Comparison of ENCODE assay signal across 23 cellular contexts in genomic region chr14:91464615-91465205, GRCh38. TPM values are rescaled to one million over a fixed set of nuclear protein-coding genes. Genes with fewer than 3 reads are reported as not detected.
DNase-seq lines count a peak whose midpoint lies in the region.
"Had no signal": no experiment of that assay in that cellular context is flagged by ENCODE, and none has a peak within 500 bp of the region (broad histone marks: within the 10 kb centered on the region; RNA-seq: fewer than 3 reads in every experiment).

No MANE protein-coding gene starts in this region.

- in situ Hi-C loops in ACHN (cut with HindIII; ENCODE audit: low pct_ligation_motif_present, low pct_unique_long_range_greater_than_20kb, low sequenced_read_pairs): no loop called here

- peak; percentile 15 for DNase-seq in activated naive CD4-positive, alpha-beta T cell treated with Interleukin-2 at 50 U/mL for 16 hours
- DNase-seq in activated naive CD4-positive, alpha-beta T cell treated with anti-CD3 and anti-CD28 coated beads, Interleukin-2, amount 50 U/mL, for 16 hours: no peak
- DNase-seq in MG63 (peak; percentile 1), retina (peak; percentile 25), COLO668 (lab: John Stamatoyannopoulos, UW; ENCODE audit: unreplicated experiment) (no peak), ACHN (no peak), HuH-7 (ENCODE audit: low spot score) (no peak)
- DNase-seq in activated naive CD8-positive, alpha-beta T cell treated with anti-CD3 and anti-CD28 coated beads for 36 hours: peak; percentile 33
- DNase-seq: activated CD4-positive, CD25-positive, alpha-beta regulatory T cell; activated CD8-positive, alpha-beta memory T cell treated with anti-CD3 and anti-CD28 coated beads, Interleukin-2, amount 50 U/mL, for 4 hours; body of pancreas; COR-L47; cortex of kidney; heart right ventricle; NCI-H1092; NCI-H2029 treated with DMSO at 0.1 percent for 48 hours; NCI-H510A treated with DMSO at 0.1 percent for 48 hours; stimulated activated CD4-positive, alpha-beta T cell treated with anti-CD3 and anti-CD28 coated beads, Interleukin-2, amount 100 ng/mL, for 48 hours; T-helper 9 cell; upper lobe of left lung had no signal

- peak overlapping the region; percentile 36 for H3K27ac Mint-ChIP-seq in activated naive CD8-positive, alpha-beta T cell treated with anti-CD3 and anti-CD28 coated beads for 36 hours

- no peaks in the 10 kb centered on the region for H3K9me3 Mint-ChIP-seq in activated naive CD8-positive, alpha-beta T cell treated with anti-CD3 and anti-CD28 coated beads for 36 hours
- H3K9me3 Mint-ChIP-seq: neural crest cell had no signal

- H3K27me3 Mint-ChIP-seq in activated naive CD8-positive, alpha-beta T cell treated with anti-CD3 and anti-CD28 coated beads for 36 hours: no peaks in the 10 kb centered on the region

- H3K4me1 Mint-ChIP-seq in activated naive CD8-positive, alpha-beta T cell treated with anti-CD3 and anti-CD28 coated beads for 36 hours: peaks cover 35% of the 10 kb centered on the region
- H3K4me1 Mint-ChIP-seq: neural crest cell had no signal

- no peak overlapping the region for H3K4me3 ChIP-seq in MG63
- H3K4me3 ChIP-seq: body of pancreas, heart right ventricle, prostate gland, SK-N-MC, upper lobe of left lung had no signal

- peaks cover 45% of the 10 kb centered on the region for H3K36me3 Mint-ChIP-seq in activated naive CD8-positive, alpha-beta T cell treated with anti-CD3 and anti-CD28 coated beads for 36 hours

- no peak overlapping the region for H3K4me3 Mint-ChIP-seq in activated naive CD8-positive, alpha-beta T cell treated with anti-CD3 and anti-CD28 coated beads for 36 hours
- H3K4me3 Mint-ChIP-seq: neural crest cell had no signal

- peaks cover 39% of the 10 kb centered on the region for H3K36me3 ChIP-seq in MG63

- H3K9me3 ChIP-seq in MG63: no peaks in the 10 kb centered on the region
- H3K9me3 ChIP-seq: body of pancreas, heart right ventricle, prostate gland, upper lobe of left lung had no signal

- no peaks in the 10 kb centered on the region for H3K27me3 ChIP-seq in MG63
- H3K27me3 ChIP-seq: body of pancreas, heart right ventricle, upper lobe of left lung had no signal

RNA-seq across cellular contexts. Expression of gene PPP4R3A, which starts 45.4 kb away (rescaled TPM):
- 26.9 and 40.1 TPM in 2 replicates for total RNA-seq in MG63 (2014; rRNA removed; shearing (Covaris generic); ENCODE audit: low replicate concordance)
- total RNA-seq in activated naive CD8-positive, alpha-beta T cell treated with anti-CD3 and anti-CD28 coated beads for 36 hours: 100 to 1,000 TPM; 122 TPM

RNA-seq across cellular contexts. Expression of gene CCDC88C, which starts 47.1 kb away (rescaled TPM):
- 1.2 and 5.8 TPM in 2 replicates for total RNA-seq in MG63 (2014; rRNA removed; shearing (Covaris generic); ENCODE audit: low replicate concordance)
- total RNA-seq in activated naive CD8-positive, alpha-beta T cell treated with anti-CD3 and anti-CD28 coated beads for 36 hours: 10 to 100 TPM; 55.1 to 56.7 TPM

Comparison
In these comparisons a context has a peak if more than half of its experiments do, and no peak if none do; other contexts are left out.
1. DNase-seq: peak in activated naive CD4-positive, alpha-beta T cell treated with Interleukin-2 at 50 U/mL for 16 hours (single experiment), MG63 (single experiment), activated naive CD8-positive, alpha-beta T cell treated with anti-CD3 and anti-CD28 coated beads for 36 hours (single experiment) and retina (single experiment); none in activated naive CD4-positive, alpha-beta T cell treated with anti-CD3 and anti-CD28 coated beads, Interleukin-2, amount 50 U/mL, for 16 hours (single experiment), COLO668 (single experiment), ACHN (single experiment) and HuH-7 (single experiment).